In the genomic region with DNA sequence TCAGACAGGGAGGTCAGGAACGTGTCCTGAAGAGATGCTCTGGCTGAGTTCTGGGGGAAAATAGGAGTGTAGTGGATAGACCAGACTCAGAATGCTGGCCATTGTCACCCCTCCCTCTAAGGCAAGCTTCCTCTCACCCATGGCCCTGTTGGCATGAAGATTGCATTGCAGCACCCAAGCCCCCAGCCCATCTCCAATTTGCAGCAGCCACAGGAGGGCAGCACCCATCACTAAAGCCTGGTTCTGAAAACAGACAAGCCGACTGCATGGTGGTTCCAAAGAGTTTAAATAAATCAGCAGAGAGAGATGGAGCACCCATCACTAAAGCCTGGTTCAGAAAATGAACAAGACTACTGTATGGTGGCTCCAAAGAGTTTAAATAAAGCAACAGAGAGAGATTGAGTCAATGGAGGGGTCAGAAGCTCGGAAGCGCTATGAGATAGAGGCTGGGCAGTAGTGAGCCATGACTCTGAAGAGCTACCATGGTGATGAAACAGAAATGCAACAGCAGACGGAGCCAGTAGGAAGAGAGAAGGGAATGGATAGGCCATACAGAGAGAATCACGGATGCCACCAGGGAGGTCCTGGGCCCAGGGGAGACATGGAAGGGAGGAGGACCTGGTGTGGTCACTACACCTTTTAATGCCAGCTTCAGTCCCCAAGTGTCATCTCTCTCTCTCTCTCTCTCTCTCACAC, we compare ENCODE assay signal across 29 cellular contexts.
DNase-seq lines count a peak whose midpoint lies in the region; ATAC-seq, FAIRE-seq and TF ChIP-seq lines count a peak whose summit lies in the region.
"Had no signal": no experiment of that assay in that cellular context is flagged by ENCODE, and none has a peak within 500 bp of the region (broad histone marks: within the 10 kb centered on the region; RNA-seq: fewer than 3 reads in every experiment).

No MANE protein-coding gene starts in this region.

- H3K9ac ChIP-seq in HCT116 (ENCODE audit: low read length) (no peak overlapping the region), K562 (ENCODE audit: insufficient read depth in 1 of 2, low read depth in 2 of 2, low read length in 2 of 2) (no peak overlapping the region)
- H3K9ac ChIP-seq: parathyroid adenoma had no signal

- RAD21 ChIA-PET in HCT116 (lab: Charles Lee; ENCODE audit: low non-redundant PET in 1 of 2, low total read pairs in 2 of 2, uncharacterized antibody in 2 of 2, unreplicated experiment in 2 of 2), result no interaction called here

- TF ChIP-seq CTCF in HCT116 (IDR thresholded peaks at IDR 0.05 in 2 of 3, conservative IDR thresholded peaks at IDR 0.05 in 1 of 3; ENCODE audit: borderline replicate concordance in 1 of 3, insufficient read depth in 1 of 3, low read depth in 2 of 3, low read length in 2 of 3), result peak in 2 of 3 experiments; percentile 20 to 36; a peak in 3 of 6 replicates
- TF ChIP-seq CTCF in K562 (IDR thresholded peaks at IDR 0.05 in 2 of 3, conservative IDR thresholded peaks at IDR 0.05 in 1 of 3; ENCODE audit: insufficient read depth in 2 of 3, low read depth in 1 of 3, low read length in 3 of 3), result peak; percentile 29 to 38 (median 38); a peak in 4 of 6 replicates
- no peak for TF ChIP-seq CTCF in osteocyte (IDR thresholded peaks at IDR 0.05)

- H3K27ac ChIP-seq in HCT116 (ENCODE audit: low read depth, low read length) (no peak overlapping the region), K562 (ENCODE audit: extremely low read depth, low read depth, low read length) (no peak overlapping the region)
- H3K27ac ChIP-seq: body of pancreas, parathyroid adenoma, right atrium auricular region, suprapubic skin, upper lobe of left lung had no signal

- no peaks in the 10 kb centered on the region for H3K9me3 ChIP-seq in HCT116 (ENCODE audit: control insufficient read depth in 1 of 2, insufficient read depth in 1 of 2, low read depth in 1 of 2, low read length in 2 of 2)
- H3K9me3 ChIP-seq in K562 (replicated peaks; ENCODE audit: control insufficient read depth, insufficient read depth, low read depth, low read length), result no peaks in the 10 kb centered on the region
- H3K9me3 ChIP-seq: body of pancreas, right atrium auricular region, suprapubic skin, upper lobe of left lung had no signal

- H3K27ac Mint-ChIP-seq in osteocyte (ENCODE audit: unreplicated experiment), result no peak overlapping the region
- H3K27ac Mint-ChIP-seq: activated CD4-positive, alpha-beta T cell treated with anti-CD3 and anti-CD28 coated beads for 36 hours; activated CD8-positive, alpha-beta T cell treated with anti-CD3 and anti-CD28 coated beads, Interleukin-2, amount 10 ng/mL, durations not matched to agents 7 days and 5 days; nephron progenitor cell; T-helper 2 cell treated with Interferon-gamma antibody and Interleukin-4, amounts not matched to agents 5 μg/mL and 100 μg/mL, for 36 hours had no signal

- DNase-seq in NCI-H82 (lab: John Stamatoyannopoulos, UW) (peak; percentile 22), NCI-H82 treated with DMSO at 0.1 percent for 48 hours (lab: John Stamatoyannopoulos, UW; ENCODE audit: unreplicated experiment) (no peak), HCT116 (ENCODE audit: low read depth, low spot score) (no peak), K562 (ENCODE audit: extremely low read depth in 1 of 4, low spot score in 3 of 4) (no peak), osteocyte (ENCODE audit: extremely low spot score, unreplicated experiment) (peak; percentile 59), NCI-H526 treated with DMSO at 0.1 percent for 48 hours (lab: John Stamatoyannopoulos, UW) (no peak), OCI-M2 (lab: John Stamatoyannopoulos, UW; ENCODE audit: unreplicated experiment) (no peak)
- DNase-seq: 8988T; activated CD4-positive, alpha-beta T cell treated with anti-CD3 and anti-CD28 coated beads for 36 hours; activated CD8-positive, alpha-beta T cell treated with anti-CD3 and anti-CD28 coated beads, Interleukin-2, amount 10 ng/mL, durations not matched to agents 7 days and 5 days; activated naive CD4-positive, alpha-beta T cell treated with anti-CD3 and anti-CD28 coated beads, Interleukin-2, amount 50 U/mL, for 16 hours; body of pancreas; CD4-positive, alpha-beta memory T cell; EL; hypothalamus; left colon; NCI-H1930; nephron progenitor cell; NK-92 treated with Interleukin-12 subunit alpha and Interleukin-12 subunit beta, amount 100 ng/mL, for 24 hours; Right ventricle myocardium superior; stimulated activated naive CD4-positive, alpha-beta T cell treated with Interleukin-2 at 50 U/mL for 16 hours; upper lobe of left lung had no signal

- TF ChIP-seq POLR2A in HCT116 (IDR thresholded peaks at IDR 0.05; ENCODE audit: borderline replicate concordance, extremely low read depth, insufficient read depth, insufficient read length) (no peak), K562 (conservative IDR thresholded peaks at IDR 0.05) (no peak)

- H3K4me2 ChIP-seq in HCT116 (ENCODE audit: low read length) (no peak overlapping the region), K562 (ENCODE audit: insufficient read depth, low read length) (no peak overlapping the region)
- H3K4me2 ChIP-seq: smooth muscle cell had no signal

- no peaks in the 10 kb centered on the region for H3K4me1 Mint-ChIP-seq in osteocyte (ENCODE audit: unreplicated experiment)
- H3K4me1 Mint-ChIP-seq: activated CD4-positive, alpha-beta T cell treated with anti-CD3 and anti-CD28 coated beads for 36 hours had no signal

- CTCF ChIA-PET in HCT116 (lab: Charles Lee) (no interaction called here), K562 (lab: Yijun Ruan, JAX; ENCODE audit: low intra/inter-chr PET ratio) (no interaction called here)

- TF ChIP-seq RAD21 in HCT116 (IDR thresholded peaks at IDR 0.05; ENCODE audit: low read depth) (no peak), K562 (CRISPR knock-in tag; conservative IDR thresholded peaks at IDR 0.05 in 1 of 2, IDR thresholded peaks at IDR 0.05 in 1 of 2) (no peak)

- no peaks in the 10 kb centered on the region for H3K9me2 ChIP-seq in HCT116 (ENCODE audit: insufficient read depth)

- intact Hi-C loops in HCT116 (cut with micrococcal nuclease), result no loop called here
- intact Hi-C loops in K562 (cut with micrococcal nuclease), result no loop called here

- H4K20me1 ChIP-seq in HCT116 (ENCODE audit: insufficient read depth) (no peaks in the 10 kb centered on the region), K562 (replicated peaks; ENCODE audit: control insufficient read depth, insufficient read depth, low read length) (no peaks in the 10 kb centered on the region)

- no peak for TF ChIP-seq EP300 in K562 (IDR thresholded peaks at IDR 0.05; ENCODE audit: low read length)

- H3K27me3 ChIP-seq in HCT116 (ENCODE audit: insufficient read depth, low read length) (no peaks in the 10 kb centered on the region), K562 (ENCODE audit: control insufficient read depth in 2 of 2, insufficient read depth in 2 of 2, low read length in 2 of 2) (peaks cover 0 to 22% of the 10 kb centered on the region in 2 experiments; a peak in 1 of 5 replicates)
- H3K27me3 ChIP-seq: body of pancreas, right atrium auricular region, suprapubic skin, upper lobe of left lung had no signal

- H3K9me1 ChIP-seq in K562 (ENCODE audit: control insufficient read depth, insufficient read depth, low read length), result no peaks in the 10 kb centered on the region

- no peak overlapping the region for H2AFZ ChIP-seq in HCT116 (ENCODE audit: low read depth, low read length, poor library complexity, severe bottlenecking)
- H2AFZ ChIP-seq in K562 (ENCODE audit: low read depth, low read length), result no peak overlapping the region
- H2AFZ ChIP-seq: parathyroid adenoma had no signal

- BruUV-seq in HCT116 (replicated peaks; lab: Mats Ljungman, UMichigan) (no TSS peak), K562 (replicated peaks; lab: Mats Ljungman, UMichigan) (no TSS peak)

- FAIRE-seq in K562 (lab: Jason Lieb, UNC), result no peak
- FAIRE-seq: GM12878 had no signal

- POLR2A ChIA-PET in HCT116 (lab: Charles Lee) (no interaction called here), K562 (lab: Yijun Ruan, JAX) (no interaction called here)

- no peak overlapping the region for H3K4me3 Mint-ChIP-seq in osteocyte (ENCODE audit: unreplicated experiment)
- H3K4me3 Mint-ChIP-seq: activated CD4-positive, alpha-beta T cell treated with anti-CD3 and anti-CD28 coated beads for 36 hours; activated CD8-positive, alpha-beta T cell treated with anti-CD3 and anti-CD28 coated beads, Interleukin-2, amount 10 ng/mL, durations not matched to agents 7 days and 5 days; CD4-positive, alpha-beta memory T cell; nephron progenitor cell; T-helper 2 cell treated with Interferon-gamma antibody and Interleukin-4, amounts not matched to agents 5 μg/mL and 100 μg/mL, for 36 hours had no signal

- ATAC-seq in HCT116 (no peak), K562 (peak; percentile 49), GM21825 (IDR thresholded peaks at IDR 0.05; ENCODE audit: unreplicated experiment) (no peak)
- ATAC-seq: activated CD4-positive, alpha-beta T cell treated with anti-CD3 and anti-CD28 coated beads for 36 hours; activated CD8-positive, alpha-beta T cell treated with anti-CD3 and anti-CD28 coated beads, Interleukin-2, amount 10 ng/mL, durations not matched to agents 7 days and 5 days; body of pancreas; GM12878; left colon had no signal

- H3K27me3 Mint-ChIP-seq in osteocyte (ENCODE audit: unreplicated experiment), result no peaks in the 10 kb centered on the region

- no peaks in the 10 kb centered on the region for H3K36me3 Mint-ChIP-seq in osteocyte (ENCODE audit: unreplicated experiment)
- H3K36me3 Mint-ChIP-seq: CD4-positive, alpha-beta memory T cell had no signal

- no peak overlapping the region for H3K4me3 ChIP-seq in HCT116 (replicated peaks in 1 of 2; ENCODE audit: low read depth in 1 of 2, low read length in 2 of 2)
- H3K4me3 ChIP-seq in K562, result no peak overlapping the region
- H3K4me3 ChIP-seq: body of pancreas, GM12878, right atrium auricular region, smooth muscle cell, suprapubic skin, upper lobe of left lung had no signal

- WGBS in K562 (ENCODE audit: insufficient coverage, low coverage, missing lambda C conversion rate), result 6% methylated on average over 6 of the region's 6 CpGs

- H3K4me1 ChIP-seq in HCT116 (ENCODE audit: control insufficient read depth in 1 of 2, insufficient read depth in 2 of 2, low read length in 2 of 2) (no peaks in the 10 kb centered on the region), K562 (replicated peaks in 1 of 2; ENCODE audit: control insufficient read depth in 2 of 2, insufficient read depth in 2 of 2, low read length in 2 of 2) (no peaks in the 10 kb centered on the region)
- H3K4me1 ChIP-seq: body of pancreas, parathyroid adenoma, right atrium auricular region, suprapubic skin, upper lobe of left lung had no signal

- H3K79me2 ChIP-seq in HCT116 (ENCODE audit: insufficient read depth, low read length), result no peaks in the 10 kb centered on the region
- no peaks in the 10 kb centered on the region for H3K79me2 ChIP-seq in K562 (ENCODE audit: control insufficient read depth, insufficient read depth, low read length)
- H3K79me2 ChIP-seq: parathyroid adenoma had no signal

- in situ Hi-C loops in K562 (cut with MboI), result no loop called here

- no peaks in the 10 kb centered on the region for H3K9me3 Mint-ChIP-seq in osteocyte (ENCODE audit: unreplicated experiment)
- H3K9me3 Mint-ChIP-seq: nephron progenitor cell; T-helper 2 cell treated with Interferon-gamma antibody and Interleukin-4, amounts not matched to agents 5 μg/mL and 100 μg/mL, for 36 hours had no signal

- H3K36me3 ChIP-seq in HCT116 (ENCODE audit: control insufficient read depth in 1 of 2, insufficient read depth in 2 of 2, low read length in 2 of 2), result no peaks in the 10 kb centered on the region
- H3K36me3 ChIP-seq in K562 (ENCODE audit: control insufficient read depth, insufficient read depth, low read length), result no peaks in the 10 kb centered on the region
- H3K36me3 ChIP-seq: right atrium auricular region, suprapubic skin, upper lobe of left lung had no signal

Comparison
In these comparisons a context has a peak if more than half of its experiments do, and no peak if none do; other contexts are left out.
1. DNase-seq: peak in NCI-H82 (single experiment) and osteocyte (single experiment); none in NCI-H82 treated with DMSO at 0.1 percent for 48 hours (single experiment), HCT116 (single experiment), K562 (0 of 4), NCI-H526 treated with DMSO at 0.1 percent for 48 hours (single experiment) and OCI-M2 (single experiment).